ENCODE assay signal across 26 cellular contexts in genomic region chr5:42798284-42799240, GRCh38. TPM values are rescaled to one million over a fixed set of nuclear protein-coding genes. Genes with fewer than 3 reads are reported as not detected.
"Had no signal": no experiment of that assay in that cellular context is flagged by ENCODE, and none has a peak within 500 bp of the region (broad histone marks: within the 10 kb centered on the region; RNA-seq: fewer than 3 reads in every experiment).

No MANE protein-coding gene starts in this region.

- H3K27me3 ChIP-seq: Peyer's patch had no signal

- DNase-seq: activated CD4-positive, alpha-beta T cell treated with anti-CD3 and anti-CD28 coated beads for 48 hours; activated CD4-positive, alpha-beta T cell treated with anti-CD3 and anti-CD28 coated beads, Interleukin-2, amount 50 U/mL, for 48 hours; activated CD4-positive, CD25-positive, alpha-beta regulatory T cell treated with anti-CD3 and anti-CD28 coated beads, Interleukin-2, amount 50 U/mL, for 72 hours; activated gamma-delta T cell; activated naive CD4-positive, alpha-beta T cell treated with anti-CD3 and anti-CD28 coated beads for 36 hours; activated T-cell treated with anti-CD3 and anti-CD28 coated beads, Interleukin-2, amount 50 U/mL, for 48 hours; amygdala; Kasumi-1; KBM-7; MV-4-11; NCI-H1092 treated with DMSO at 0.1 percent for 48 hours; NCI-H1417 treated with DMSO at 0.1 percent for 48 hours; NCI-H1694 treated with DMSO at 0.1 percent for 48 hours; NCI-H2081; NCI-H510A treated with DMSO at 0.1 percent for 48 hours; NCI-H69; Peyer's patch; SHP77 had no signal

- H3K27ac Mint-ChIP-seq: activated naive CD4-positive, alpha-beta T cell treated with anti-CD3 and anti-CD28 coated beads for 36 hours; activated naive CD8-positive, alpha-beta T cell; activated T-helper 17 cell treated with anti-CD3 and anti-CD28 coated beads, Interleukin-2, amount 50 U/mL, for 72 hours; brain; T-helper 1 cell treated with Interleukin-12 subunit alpha and Interleukin-12 subunit beta and Interleukin-4 antibody, amounts not matched to agents 30 μg/mL and 1 μg/mL, for 36 hours; WTC11 had no signal

- H3K9me3 ChIP-seq: Peyer's patch, SJSA1 had no signal

- H3K9me3 Mint-ChIP-seq: activated T-helper 17 cell treated with anti-CD3 and anti-CD28 coated beads, Interleukin-2, amount 50 U/mL, for 72 hours; WTC11 had no signal

- H3K27me3 Mint-ChIP-seq: activated naive CD8-positive, alpha-beta T cell; activated T-helper 17 cell treated with anti-CD3 and anti-CD28 coated beads, Interleukin-2, amount 50 U/mL, for 72 hours; brain had no signal

- H3K4me3 ChIP-seq: Peyer's patch, SJSA1 had no signal

- H3K27ac ChIP-seq: Peyer's patch, RWPE1, SJSA1 had no signal

- H3K36me3 ChIP-seq: SJSA1 had no signal

- H3K4me1 ChIP-seq: Peyer's patch, SJSA1 had no signal

- ATAC-seq: activated T-helper 17 cell treated with anti-CD3 and anti-CD28 coated beads, Interleukin-2, amount 50 U/mL, for 72 hours; WTC11 had no signal

- H3K4me3 Mint-ChIP-seq: activated naive CD4-positive, alpha-beta T cell treated with anti-CD3 and anti-CD28 coated beads for 36 hours; activated naive CD8-positive, alpha-beta T cell; activated T-helper 17 cell treated with anti-CD3 and anti-CD28 coated beads, Interleukin-2, amount 50 U/mL, for 72 hours; brain; T-helper 1 cell treated with Interleukin-12 subunit alpha and Interleukin-12 subunit beta and Interleukin-4 antibody, amounts not matched to agents 30 μg/mL and 1 μg/mL, for 36 hours; WTC11 had no signal

- H3K4me1 Mint-ChIP-seq: activated T-helper 17 cell treated with anti-CD3 and anti-CD28 coated beads, Interleukin-2, amount 50 U/mL, for 72 hours; brain; WTC11 had no signal

RNA-seq across cellular contexts. Expression of gene SELENOP, which starts 13.1 kb away (rescaled TPM):
- total RNA-seq: activated naive CD4-positive, alpha-beta T cell treated with anti-CD3 and anti-CD28 coated beads for 36 hours; activated T-helper 17 cell treated with anti-CD3 and anti-CD28 coated beads, Interleukin-2, amount 50 U/mL, for 72 hours had no signal

RNA-seq across cellular contexts. Expression of gene CCDC152, which starts 41.9 kb away (rescaled TPM):
- total RNA-seq: MCF 10A, SJSA1 had no signal
